ENCODE assay signal across 8 cellular contexts in genomic region chr6:169701218-169701952, GRCh38. TPM values are rescaled to one million over a fixed set of nuclear protein-coding genes. Genes with fewer than 3 reads are reported as not detected.
A peak's percentile ranks its signal among the peaks of the same experiment; 100 is the strongest.
DNase-seq lines count a peak whose midpoint lies in the region; ATAC-seq and TF ChIP-seq lines count a peak whose summit lies in the region.

No MANE protein-coding gene starts in this region.

- peak overlapping the region; percentile 97 for H3K4me3 ChIP-seq in iPS-11a (ENCODE audit: low read depth, low read length)

- TF ChIP-seq CTCF in 22Rv1 (IDR thresholded peaks at IDR 0.05) = no peak

- peaks cover 48% of the 10 kb centered on the region for H3K4me1 Mint-ChIP-seq in activated naive CD4-positive, alpha-beta T cell treated with anti-CD3 and anti-CD28 coated beads, Interleukin-2, amount 50 U/mL, for 24 hours
- H3K4me1 Mint-ChIP-seq in stimulated activated effector memory CD8-positive, alpha-beta T cell treated with anti-CD3 and anti-CD28 coated beads, Interleukin-12 subunit alpha, Interleukin-12 subunit beta, amount 100 ng/mL, for 72 hours = peaks cover 22% of the 10 kb centered on the region

- H3K27ac ChIP-seq in 22Rv1 = peak overlapping the region; percentile 86

- H3K9me3 Mint-ChIP-seq in activated naive CD4-positive, alpha-beta T cell treated with anti-CD3 and anti-CD28 coated beads, Interleukin-2, amount 50 U/mL, for 24 hours = no peaks in the 10 kb centered on the region
- no peaks in the 10 kb centered on the region for H3K9me3 Mint-ChIP-seq in stimulated activated effector memory CD8-positive, alpha-beta T cell treated with anti-CD3 and anti-CD28 coated beads, Interleukin-12 subunit alpha, Interleukin-12 subunit beta, amount 100 ng/mL, for 72 hours

- no peaks in the 10 kb centered on the region for H3K27me3 Mint-ChIP-seq in activated naive CD4-positive, alpha-beta T cell treated with anti-CD3 and anti-CD28 coated beads, Interleukin-2, amount 50 U/mL, for 24 hours

- peak overlapping the region; percentile 91 for H3K27ac Mint-ChIP-seq in activated naive CD4-positive, alpha-beta T cell treated with anti-CD3 and anti-CD28 coated beads, Interleukin-2, amount 50 U/mL, for 24 hours
- peak overlapping the region; percentile 91 for H3K27ac Mint-ChIP-seq in stimulated activated effector memory CD8-positive, alpha-beta T cell treated with anti-CD3 and anti-CD28 coated beads, Interleukin-12 subunit alpha, Interleukin-12 subunit beta, amount 100 ng/mL, for 72 hours

- H3K4me3 Mint-ChIP-seq in activated naive CD4-positive, alpha-beta T cell treated with anti-CD3 and anti-CD28 coated beads, Interleukin-2, amount 50 U/mL, for 24 hours = peak overlapping the region; percentile 91
- peak overlapping the region; percentile 84 for H3K4me3 Mint-ChIP-seq in stimulated activated effector memory CD8-positive, alpha-beta T cell treated with anti-CD3 and anti-CD28 coated beads, Interleukin-12 subunit alpha, Interleukin-12 subunit beta, amount 100 ng/mL, for 72 hours

- no peak for DNase-seq in stimulated activated effector memory CD8-positive, alpha-beta T cell treated with anti-CD3 and anti-CD28 coated beads, Interleukin-12 subunit alpha, Interleukin-12 subunit beta, amount 100 ng/mL, for 72 hours (ENCODE audit: low spot score in 2 of 2)
- no peak for DNase-seq in effector CD8-positive, alpha-beta T cell (lab: John Stamatoyannopoulos, UW)
- no peak for DNase-seq in ureter (ENCODE audit: low spot score)

- ATAC-seq in GM18498 (IDR thresholded peaks at IDR 0.05; ENCODE audit: unreplicated experiment) (peak; percentile 0), HG03432 (IDR thresholded peaks at IDR 0.05; ENCODE audit: unreplicated experiment) (peak; percentile 15)
- no peak for ATAC-seq in stimulated activated effector memory CD8-positive, alpha-beta T cell treated with anti-CD3 and anti-CD28 coated beads, Interleukin-12 subunit alpha, Interleukin-12 subunit beta, amount 100 ng/mL, for 72 hours

- H3K36me3 Mint-ChIP-seq in activated naive CD4-positive, alpha-beta T cell treated with anti-CD3 and anti-CD28 coated beads, Interleukin-2, amount 50 U/mL, for 24 hours = peaks cover 10% of the 10 kb centered on the region
- peaks cover 45% of the 10 kb centered on the region for H3K36me3 Mint-ChIP-seq in stimulated activated effector memory CD8-positive, alpha-beta T cell treated with anti-CD3 and anti-CD28 coated beads, Interleukin-12 subunit alpha, Interleukin-12 subunit beta, amount 100 ng/mL, for 72 hours

RNA-seq across cellular contexts. Expression of gene WDR27, which starts 0.4 kb away (rescaled TPM):
- 66.7 TPM for total RNA-seq in ureter

RNA-seq across cellular contexts. Expression of gene C6orf120, which starts 0.5 kb away (rescaled TPM):
- 27.2 TPM for total RNA-seq in ureter

RNA-seq across cellular contexts. Expression of gene PHF10, which starts 22.9 kb away (rescaled TPM):
- 45.0 TPM for total RNA-seq in ureter

RNA-seq across cellular contexts. Expression of gene DYNLT2, which starts 50.0 kb away (rescaled TPM):
- 3.8 TPM for total RNA-seq in ureter

RNA-seq across cellular contexts. Expression of gene ERMARD, which starts 50.0 kb away (rescaled TPM):
- total RNA-seq in ureter = 35.6 TPM
